ENCODE assay signal across 8 cellular contexts in genomic region chr19:11421607-11422098, GRCh38. TPM values are rescaled to one million over a fixed set of nuclear protein-coding genes. Genes with fewer than 3 reads are reported as not detected.
A peak's percentile ranks its signal among the peaks of the same experiment; 100 is the strongest.
DNase-seq lines count a peak whose midpoint lies in the region; ATAC-seq and TF ChIP-seq lines count a peak whose summit lies in the region.

No MANE protein-coding gene starts in this region.

- ATAC-seq in HCT116 (peak; percentile 21; the same call in 1 of the 2 replicates), HG02852 (IDR thresholded peaks at IDR 0.05; ENCODE audit: unreplicated experiment) (no peak)
- ATAC-seq in natural killer cell treated with Interleukin-12 subunit alpha and Interleukin-12 subunit beta and Interleukin-15 and Interleukin-18, amount 100 ng/mL, for 72 hours = peak; percentile 66 to 83

- H3K4me2 ChIP-seq in DOHH2 (ENCODE audit: low read length) = peak overlapping the region; percentile 48
- no peak overlapping the region for H3K4me2 ChIP-seq in HCT116 (ENCODE audit: low read length)

- H3F3A ChIP-seq in DOHH2 (ENCODE audit: control insufficient read depth, insufficient read depth) = peaks cover 6% of the 10 kb centered on the region

- TF ChIP-seq RAD21 in HCT116 (IDR thresholded peaks at IDR 0.05; ENCODE audit: low read depth) = no peak

- H4K20me1 ChIP-seq in DOHH2 (ENCODE audit: control insufficient read depth, insufficient read depth, low read depth, low read length) = no peaks in the 10 kb centered on the region
- H4K20me1 ChIP-seq in HCT116 (ENCODE audit: insufficient read depth) = no peaks in the 10 kb centered on the region

- no peak overlapping the region for H2AFZ ChIP-seq in HCT116 (ENCODE audit: low read depth, low read length, poor library complexity, severe bottlenecking)

- intact Hi-C loops in HCT116 (cut with micrococcal nuclease) (no loop called here), dorsolateral prefrontal cortex (cut with DNase I) (no loop called here)

- no peaks in the 10 kb centered on the region for H3K9me3 Mint-ChIP-seq in natural killer cell treated with Interleukin-12 subunit alpha and Interleukin-12 subunit beta and Interleukin-15 and Interleukin-18, amount 100 ng/mL, for 72 hours

- H3K9me3 ChIP-seq in DOHH2 (ENCODE audit: control insufficient read depth, insufficient read depth, low read length) = no peaks in the 10 kb centered on the region
- no peaks in the 10 kb centered on the region for H3K9me3 ChIP-seq in HCT116 (ENCODE audit: control insufficient read depth in 1 of 2, insufficient read depth in 1 of 2, low read depth in 1 of 2, low read length in 2 of 2)

- H3K4me1 ChIP-seq in DOHH2 (ENCODE audit: control insufficient read depth, low read length) (peaks cover 46% of the 10 kb centered on the region), HCT116 (ENCODE audit: control insufficient read depth in 1 of 2, insufficient read depth in 2 of 2, low read length in 2 of 2) (peaks cover 9 to 16% of the 10 kb centered on the region in 2 experiments)

- DNase-seq in HCT116 (ENCODE audit: low read depth, low spot score) (no peak), T-helper 2 cell (peak in 3 of 5 experiments; percentile 26 to 39 (median 26)), dorsolateral prefrontal cortex (no peak), RKO (ENCODE audit: low spot score) (no peak), superior temporal gyrus (ENCODE audit: extremely low spot score) (no peak)
- DNase-seq in natural killer cell treated with Interleukin-12 subunit alpha and Interleukin-12 subunit beta and Interleukin-15 and Interleukin-18, amount 100 ng/mL, for 72 hours (ENCODE audit: low spot score) = peak; percentile 69

- H3K27ac ChIP-seq in DOHH2 (ENCODE audit: low read depth, low read length) (no peak overlapping the region), HCT116 (ENCODE audit: low read depth, low read length) (no peak overlapping the region), dorsolateral prefrontal cortex (peak overlapping the region in 10 of 59 donors; percentile 6 to 71 (median 32))

- H3K27me3 Mint-ChIP-seq in natural killer cell treated with Interleukin-12 subunit alpha and Interleukin-12 subunit beta and Interleukin-15 and Interleukin-18, amount 100 ng/mL, for 72 hours = peaks cover 31 to 45% of the 10 kb centered on the region in 2 donors

- no TSS peak for BruUV-seq in HCT116 (replicated peaks; lab: Mats Ljungman, UMichigan)

- H3K9me2 ChIP-seq in DOHH2 (replicated peaks; ENCODE audit: control insufficient read depth, low read length) (no peaks in the 10 kb centered on the region), HCT116 (ENCODE audit: insufficient read depth) (no peaks in the 10 kb centered on the region)

- no peaks in the 10 kb centered on the region for H3K79me2 ChIP-seq in DOHH2 (ENCODE audit: control insufficient read depth, low read length)
- no peaks in the 10 kb centered on the region for H3K79me2 ChIP-seq in HCT116 (ENCODE audit: insufficient read depth, low read length)

- CTCF ChIA-PET in HCT116 (lab: Charles Lee) = interaction anchor here (1.0 to 2.1 kb wide), 3 partner anchors 13 to 40 kb away, joined by 4 to 6 read pairs (median 5); partner anchors contain the start of genes ODAD3 and PRKCSH

- peaks cover 25 to 28% of the 10 kb centered on the region in 2 donors for H3K4me1 Mint-ChIP-seq in natural killer cell treated with Interleukin-12 subunit alpha and Interleukin-12 subunit beta and Interleukin-15 and Interleukin-18, amount 100 ng/mL, for 72 hours (ENCODE audit: low read depth in 2 of 2)

- peaks cover 49% of the 10 kb centered on the region for H3K27me3 ChIP-seq in DOHH2 (ENCODE audit: control insufficient read depth, low read length)
- H3K27me3 ChIP-seq in HCT116 (ENCODE audit: insufficient read depth, low read length) = no peaks in the 10 kb centered on the region
- H3K27me3 ChIP-seq in dorsolateral prefrontal cortex = peaks cover 0 to 73% (median 54%) of the 10 kb centered on the region in 45 donors

- RAD21 ChIA-PET in HCT116 (lab: Charles Lee; ENCODE audit: low non-redundant PET in 1 of 2, low total read pairs in 2 of 2, uncharacterized antibody in 2 of 2, unreplicated experiment in 2 of 2) = no interaction called here

- POLR2A ChIA-PET in HCT116 (lab: Charles Lee) = interaction anchor here (0.9 kb wide), 1 partner anchor 40 kb away, joined by 3 read pairs; no protein-coding TSS in a partner anchor

- H3K4me3 ChIP-seq in DOHH2 (ENCODE audit: low read length) = peak overlapping the region; percentile 48
- no peak overlapping the region for H3K4me3 ChIP-seq in HCT116 (replicated peaks in 1 of 2; ENCODE audit: low read depth in 1 of 2, low read length in 2 of 2)
- peak overlapping the region in 48 of 59 donors; percentile 10 to 64 (median 47) for H3K4me3 ChIP-seq in dorsolateral prefrontal cortex

- H3K36me3 ChIP-seq in DOHH2 (ENCODE audit: control insufficient read depth, low read length) (no peaks in the 10 kb centered on the region), HCT116 (ENCODE audit: control insufficient read depth in 1 of 2, insufficient read depth in 2 of 2, low read length in 2 of 2) (no peaks in the 10 kb centered on the region; a peak in 1 of 4 replicates)

- H3K36me3 Mint-ChIP-seq in natural killer cell treated with Interleukin-12 subunit alpha and Interleukin-12 subunit beta and Interleukin-15 and Interleukin-18, amount 100 ng/mL, for 72 hours = no peaks in the 10 kb centered on the region

- peak overlapping the region in 1 of 2 donors; percentile 21 for H3K27ac Mint-ChIP-seq in natural killer cell treated with Interleukin-12 subunit alpha and Interleukin-12 subunit beta and Interleukin-15 and Interleukin-18, amount 100 ng/mL, for 72 hours

- H3K9ac ChIP-seq in HCT116 (ENCODE audit: low read length) = no peak overlapping the region

- TF ChIP-seq POLR2A in HCT116 (IDR thresholded peaks at IDR 0.05; ENCODE audit: borderline replicate concordance, extremely low read depth, insufficient read depth, insufficient read length) = no peak

- TF ChIP-seq CTCF in DOHH2 (IDR thresholded peaks at IDR 0.05; ENCODE audit: low read depth, low read length, poor library complexity, severe bottlenecking) (no peak), HCT116 (IDR thresholded peaks at IDR 0.05 in 2 of 3, conservative IDR thresholded peaks at IDR 0.05 in 1 of 3; ENCODE audit: borderline replicate concordance in 1 of 3, insufficient read depth in 1 of 3, low read depth in 2 of 3, low read length in 2 of 3) (no peak), dorsolateral prefrontal cortex (IDR thresholded peaks at IDR 0.05 in 54 of 56, conservative IDR thresholded peaks at IDR 0.05 in 2 of 56; ENCODE audit: low read depth in 1 of 56, partially characterized antibody in 56 of 56) (no peak)

- peak overlapping the region; percentile 63 for H3K4me3 Mint-ChIP-seq in natural killer cell treated with Interleukin-12 subunit alpha and Interleukin-12 subunit beta and Interleukin-15 and Interleukin-18, amount 100 ng/mL, for 72 hours

TF ChIP-seq in HCT116, 20 proteins besides CTCF, POLR2A, EP300 and RAD21 (continues in another document):
- no peak for TF ChIP-seq REST (IDR thresholded peaks at IDR 0.05; ENCODE audit: low read depth)

RNA-seq across cellular contexts. Expression of gene RGL3, which starts 2.5 kb away (rescaled TPM):
- total RNA-seq in HCT116 (2021; ENCODE audit: unreplicated experiment) = 99.2 TPM
- polyA plus RNA-seq in HCT116 (2012) = 67.3 and 72.0 TPM in 2 replicates
- total RNA-seq in dorsolateral prefrontal cortex = 10 to 100 TPM in 111 of 120 experiments, 1 to 10 TPM in 9; 7.4 to 50.1 (median 15.3) TPM
- total RNA-seq in natural killer cell treated with Interleukin-12 subunit alpha and Interleukin-12 subunit beta and Interleukin-15 and Interleukin-18, amount 100 ng/mL, for 72 hours = not detected

RNA-seq across cellular contexts. Expression of gene ODAD3, which starts 13.3 kb away (rescaled TPM):
- total RNA-seq in HCT116 (2021; ENCODE audit: unreplicated experiment) (0.52 TPM), dorsolateral prefrontal cortex (10 to 100 TPM in 3 of 120 experiments, 1 to 10 TPM in 117; 1.5 to 15.0 (median 4.5) TPM)
- polyA plus RNA-seq in HCT116 (2012) = 0.17 and 0.21 TPM in 2 replicates
- not detected for total RNA-seq in natural killer cell treated with Interleukin-12 subunit alpha and Interleukin-12 subunit beta and Interleukin-15 and Interleukin-18, amount 100 ng/mL, for 72 hours

RNA-seq across cellular contexts. Expression of gene PRKCSH, which starts 13.8 kb away (rescaled TPM):
- total RNA-seq in HCT116 (2021; ENCODE audit: unreplicated experiment) (425 TPM), dorsolateral prefrontal cortex (100 to 1,000 TPM; 166 to 389 (median 218) TPM)
- polyA plus RNA-seq in HCT116 (2012) = 442 and 449 TPM in 2 replicates
- total RNA-seq in natural killer cell treated with Interleukin-12 subunit alpha and Interleukin-12 subunit beta and Interleukin-15 and Interleukin-18, amount 100 ng/mL, for 72 hours = 100 to 1,000 TPM; 303 to 321 TPM

RNA-seq across cellular contexts. Expression of gene EPOR, which starts 37.5 kb away (rescaled TPM):
- 15.3 TPM for total RNA-seq in HCT116 (2021; ENCODE audit: unreplicated experiment)
- polyA plus RNA-seq in HCT116 (2012) = 16.0 and 17.5 TPM in 2 replicates
- 10 to 100 TPM in 61 of 120 experiments, 1 to 10 TPM in 59; 5.5 to 25.9 (median 10.1) TPM for total RNA-seq in dorsolateral prefrontal cortex
- total RNA-seq in natural killer cell treated with Interleukin-12 subunit alpha and Interleukin-12 subunit beta and Interleukin-15 and Interleukin-18, amount 100 ng/mL, for 72 hours = 1 to 10 TPM; 3.0 to 5.1 TPM

RNA-seq across cellular contexts. Expression of gene SWSAP1, which starts 47.2 kb away (rescaled TPM):
- total RNA-seq in HCT116 (2021; ENCODE audit: unreplicated experiment) (2.5 TPM), dorsolateral prefrontal cortex (1 to 10 TPM in 67 of 120 experiments, under 1 TPM in 52, not detected in 1; 0.29 to 2.7 (median 1.1) TPM)
- 0.90 and 1.7 TPM in 2 replicates for polyA plus RNA-seq in HCT116 (2012)
- 1 to 10 TPM; 1.6 to 3.0 TPM for total RNA-seq in natural killer cell treated with Interleukin-12 subunit alpha and Interleukin-12 subunit beta and Interleukin-15 and Interleukin-18, amount 100 ng/mL, for 72 hours

Comparison
In these comparisons a context has a peak if more than half of its experiments do, and no peak if none do; other contexts are left out.
1. H3K4me3 ChIP-seq: peak in DOHH2 (single experiment) and dorsolateral prefrontal cortex (48 of 59); none in HCT116 (0 of 2).
2. DNase-seq: peak in T-helper 2 cell (3 of 5) and natural killer cell treated with Interleukin-12 subunit alpha and Interleukin-12 subunit beta and Interleukin-15 and Interleukin-18, amount 100 ng/mL, for 72 hours (single experiment); none in HCT116 (single experiment), dorsolateral prefrontal cortex (0 of 10), RKO (single experiment) and superior temporal gyrus (single experiment).
3. RNA of gene RGL3, which starts 2.5 kb away (total RNA-seq): 99.2 TPM in HCT116 (single experiment) and 7.4 to 50.1 TPM in dorsolateral prefrontal cortex; not detected in natural killer cell treated with Interleukin-12 subunit alpha and Interleukin-12 subunit beta and Interleukin-15 and Interleukin-18, amount 100 ng/mL, for 72 hours; every median in the first group is over 4 times any median in the second.